Comparison of ENCODE assay signal across 9 cellular contexts in genomic region chr1:6447016-6447817, GRCh38. TPM values are rescaled to one million over a fixed set of nuclear protein-coding genes. Genes with fewer than 3 reads are reported as not detected.
DNase-seq lines count a peak whose midpoint lies in the region; ATAC-seq and TF ChIP-seq lines count a peak whose summit lies in the region.
"Had no signal": no experiment of that assay in that cellular context is flagged by ENCODE, and none has a peak within 500 bp of the region (broad histone marks: within the 10 kb centered on the region; RNA-seq: fewer than 3 reads in every experiment).

No MANE protein-coding gene starts in this region.

- peaks cover 39 to 51% of the 10 kb centered on the region in 2 donors for H3K27me3 Mint-ChIP-seq in CD8-positive, alpha-beta memory T cell
- H3K27me3 Mint-ChIP-seq in activated naive CD8-positive, alpha-beta T cell treated with anti-CD3 and anti-CD28 coated beads for 36 hours: peaks cover 64% of the 10 kb centered on the region

- H3K9ac ChIP-seq in HUES48 (ENCODE audit: low read depth, low read length): peak overlapping the region; percentile 44; the same call in 1 of the 2 replicates

- POLR2A ChIA-PET in CD8-positive, alpha-beta memory T cell (lab: Charles Lee): interaction anchor here (0.6 kb wide), 1 partner anchor 39 kb away, joined by 3 read pairs; no protein-coding TSS in a partner anchor

- no peak overlapping the region for H3K27ac ChIP-seq in CD8-positive, alpha-beta memory T cell (ENCODE audit: low read depth, low read length)
- no peak overlapping the region for H3K27ac ChIP-seq in HUES48 (ENCODE audit: low read depth, low read length)
- no peak overlapping the region for H3K27ac ChIP-seq in mesodermal cell (ENCODE audit: low read depth, low read length, severe bottlenecking)
- H3K27ac ChIP-seq in ovary: no peak overlapping the region

- no peak for TF ChIP-seq POLR2A in ovary (IDR thresholded peaks at IDR 0.05)

- peaks cover 13% of the 10 kb centered on the region for H3K4me1 ChIP-seq in CD8-positive, alpha-beta memory T cell (ENCODE audit: insufficient read depth, low read length)
- H3K4me1 ChIP-seq in HUES48 (ENCODE audit: control insufficient read depth, insufficient read depth, low read length): peaks cover 12% of the 10 kb centered on the region
- peaks cover 5% of the 10 kb centered on the region for H3K4me1 ChIP-seq in mesodermal cell (ENCODE audit: control insufficient read depth, insufficient read depth, low read length, poor library complexity, severe bottlenecking)
- H3K4me1 ChIP-seq in ovary (ENCODE audit: insufficient read depth): no peaks in the 10 kb centered on the region

- peaks cover 0 to 27% (median 14%) of the 10 kb centered on the region in 3 donors for H3K4me1 Mint-ChIP-seq in CD8-positive, alpha-beta memory T cell
- H3K4me1 Mint-ChIP-seq in activated naive CD8-positive, alpha-beta T cell treated with anti-CD3 and anti-CD28 coated beads for 36 hours: peaks cover 10% of the 10 kb centered on the region

- no peak for TF ChIP-seq EP300 in ovary (IDR thresholded peaks at IDR 0.05)

- no peak for ATAC-seq in HG02973 (IDR thresholded peaks at IDR 0.05; ENCODE audit: unreplicated experiment)

- peak overlapping the region in 2 of 8 donors; percentile 33 to 63 for H3K27ac Mint-ChIP-seq in CD8-positive, alpha-beta memory T cell
- H3K27ac Mint-ChIP-seq in activated naive CD8-positive, alpha-beta T cell treated with anti-CD3 and anti-CD28 coated beads for 36 hours: no peak overlapping the region

- peak overlapping the region; percentile 22 for H3K4me3 ChIP-seq in CD8-positive, alpha-beta memory T cell (ENCODE audit: low read length)
- peak overlapping the region; percentile 66 for H3K4me3 ChIP-seq in HUES48 (ENCODE audit: low read depth, low read length)
- H3K4me3 ChIP-seq in mesodermal cell (ENCODE audit: extremely low read depth, insufficient read depth, low read length, poor library complexity, severe bottlenecking): peak overlapping the region; percentile 21
- H3K4me3 ChIP-seq in ovary: no peak overlapping the region

- DNase-seq in CD8-positive, alpha-beta memory T cell: no peak
- no peak for DNase-seq in activated naive CD8-positive, alpha-beta T cell treated with anti-CD3 and anti-CD28 coated beads for 36 hours
- no peak for DNase-seq in ovary
- no peak for DNase-seq in AML-193 (lab: John Stamatoyannopoulos, UW)
- DNase-seq in NCI-H1694 (lab: John Stamatoyannopoulos, UW): no peak
- DNase-seq: SW 1271 had no signal

- 2% methylated on average over 49 to 51 of the region's 67 CpGs for WGBS in mesodermal cell (ENCODE audit: insufficient coverage in 2 of 2), 2 experiments
- 2 to 4% (median 2%) methylated on average over 38 to 67 of the region's 67 CpGs for WGBS in ovary, 3 donors

- peaks cover 0 to 4% (median 0%) of the 10 kb centered on the region in 3 donors for H3K36me3 Mint-ChIP-seq in CD8-positive, alpha-beta memory T cell
- H3K36me3 Mint-ChIP-seq in activated naive CD8-positive, alpha-beta T cell treated with anti-CD3 and anti-CD28 coated beads for 36 hours: no peaks in the 10 kb centered on the region

- intact Hi-C loops in ovary (cut with DNase I): no loop called here

- CTCF ChIA-PET in CD8-positive, alpha-beta memory T cell (lab: Charles Lee): interaction anchor here (1.1 to 3.0 kb wide), 8 partner anchors 7 to 33 kb away, joined by 3 to 21 read pairs (median 6); partner anchors contain the start of gene TNFRSF25

- no peaks in the 10 kb centered on the region for H3K36me3 ChIP-seq in CD8-positive, alpha-beta memory T cell (ENCODE audit: insufficient read depth, low read length)
- H3K36me3 ChIP-seq in HUES48 (ENCODE audit: control insufficient read depth, insufficient read depth, low read length) (no peaks in the 10 kb centered on the region), mesodermal cell (ENCODE audit: control insufficient read depth, insufficient read depth, low read length) (no peaks in the 10 kb centered on the region), ovary (no peaks in the 10 kb centered on the region)

- TF ChIP-seq CTCF in ovary (IDR thresholded peaks at IDR 0.05): no peak

- peak overlapping the region; percentile 50 to 87 (median 72) for H3K4me3 Mint-ChIP-seq in CD8-positive, alpha-beta memory T cell
- peak overlapping the region; percentile 25 for H3K4me3 Mint-ChIP-seq in activated naive CD8-positive, alpha-beta T cell treated with anti-CD3 and anti-CD28 coated beads for 36 hours

- no peaks in the 10 kb centered on the region for H3K9me3 Mint-ChIP-seq in CD8-positive, alpha-beta memory T cell
- H3K9me3 Mint-ChIP-seq in activated naive CD8-positive, alpha-beta T cell treated with anti-CD3 and anti-CD28 coated beads for 36 hours: no peaks in the 10 kb centered on the region

- peaks cover 29% of the 10 kb centered on the region for H3K27me3 ChIP-seq in CD8-positive, alpha-beta memory T cell (ENCODE audit: insufficient read depth, low read length, poor library complexity, severe bottlenecking)
- peaks cover 10% of the 10 kb centered on the region for H3K27me3 ChIP-seq in HUES48 (ENCODE audit: control insufficient read depth, insufficient read depth, low read length)
- H3K27me3 ChIP-seq in ovary: no peaks in the 10 kb centered on the region

- no peaks in the 10 kb centered on the region for H3K9me3 ChIP-seq in CD8-positive, alpha-beta memory T cell (ENCODE audit: low read length)
- H3K9me3 ChIP-seq in HUES48 (ENCODE audit: control insufficient read depth, insufficient read depth, low read length) (no peaks in the 10 kb centered on the region), mesodermal cell (ENCODE audit: control insufficient read depth, low read length) (no peaks in the 10 kb centered on the region), ovary (no peaks in the 10 kb centered on the region)

RNA-seq across cellular contexts. Expression of gene TNFRSF25, which starts 18.8 kb away (rescaled TPM):
- 100 to 1,000 TPM in 1 of 2 experiments, 10 to 100 TPM in 1; 90.8 to 100 TPM for total RNA-seq in CD8-positive, alpha-beta memory T cell
- polyA plus RNA-seq in CD8-positive, alpha-beta memory T cell: 30.0 TPM
- total RNA-seq in activated naive CD8-positive, alpha-beta T cell treated with anti-CD3 and anti-CD28 coated beads for 36 hours: 10 to 100 TPM; 64.7 to 67.8 TPM
- polyA plus RNA-seq in mesodermal cell (2013, experiment 1 of 2): 30.6 TPM
- polyA plus RNA-seq in mesodermal cell (2013, experiment 2 of 2): 24.6 TPM
- 10 to 100 TPM in 2 of 7 donors, 1 to 10 TPM in 5; 4.9 to 13.1 (median 7.7) TPM for total RNA-seq in ovary
- 1 to 10 TPM; 1.7 to 9.4 TPM for polyA plus RNA-seq in ovary

RNA-seq across cellular contexts. Expression of gene ESPN, which starts 22.6 kb away (rescaled TPM):
- total RNA-seq in CD8-positive, alpha-beta memory T cell: under 1 TPM; 0.28 to 0.60 TPM
- 0.48 TPM for polyA plus RNA-seq in CD8-positive, alpha-beta memory T cell
- total RNA-seq in activated naive CD8-positive, alpha-beta T cell treated with anti-CD3 and anti-CD28 coated beads for 36 hours: under 1 TPM; 0.39 to 0.44 TPM
- polyA plus RNA-seq in mesodermal cell (2013, experiment 1 of 2): 2.0 TPM
- 0.91 TPM for polyA plus RNA-seq in mesodermal cell (2013, experiment 2 of 2)
- total RNA-seq in ovary: 10 to 100 TPM in 1 of 7 donors, 1 to 10 TPM in 4, under 1 TPM in 2; 0.51 to 46.2 (median 1.9) TPM
- under 1 TPM in 1 of 2 donors, not detected in 1; 0.11 TPM for polyA plus RNA-seq in ovary

RNA-seq across cellular contexts. Expression of gene HES2, which starts 27.5 kb away (rescaled TPM):
- total RNA-seq in CD8-positive, alpha-beta memory T cell: under 1 TPM; 0.18 to 0.35 TPM
- not detected for polyA plus RNA-seq in CD8-positive, alpha-beta memory T cell
- not detected for total RNA-seq in activated naive CD8-positive, alpha-beta T cell treated with anti-CD3 and anti-CD28 coated beads for 36 hours
- polyA plus RNA-seq in mesodermal cell (2013, experiment 1 of 2): 0.18 TPM
- 0.20 TPM for polyA plus RNA-seq in mesodermal cell (2013, experiment 2 of 2)
- total RNA-seq in ovary: 1 to 10 TPM in 1 of 7 donors, under 1 TPM in 5, not detected in 1; 0.08 to 9.2 (median 0.43) TPM
- polyA plus RNA-seq in ovary: not detected

RNA-seq across cellular contexts. Expression of gene PLEKHG5, which starts 44.2 kb away (rescaled TPM):
- total RNA-seq in CD8-positive, alpha-beta memory T cell: 1 to 10 TPM; 2.2 to 2.6 TPM
- 1.0 TPM for polyA plus RNA-seq in CD8-positive, alpha-beta memory T cell
- total RNA-seq in activated naive CD8-positive, alpha-beta T cell treated with anti-CD3 and anti-CD28 coated beads for 36 hours: 1 to 10 TPM; 2.2 to 2.3 TPM
- 27.1 TPM for polyA plus RNA-seq in mesodermal cell (2013, experiment 1 of 2)
- 23.0 TPM for polyA plus RNA-seq in mesodermal cell (2013, experiment 2 of 2)
- 10 to 100 TPM in 3 of 7 donors, 1 to 10 TPM in 4; 6.2 to 13.1 (median 9.4) TPM for total RNA-seq in ovary
- polyA plus RNA-seq in ovary: 10 to 100 TPM in 1 of 2 donors, 1 to 10 TPM in 1; 2.0 to 10.2 TPM

RNA-seq across cellular contexts. Expression of gene ACOT7, which starts 53.6 kb away (rescaled TPM):
- total RNA-seq in CD8-positive, alpha-beta memory T cell: 100 to 1,000 TPM; 109 TPM
- 10.0 TPM for polyA plus RNA-seq in CD8-positive, alpha-beta memory T cell
- 10 to 100 TPM; 80.8 to 86.2 TPM for total RNA-seq in activated naive CD8-positive, alpha-beta T cell treated with anti-CD3 and anti-CD28 coated beads for 36 hours
- 89.4 TPM for polyA plus RNA-seq in mesodermal cell (2013, experiment 1 of 2)
- 76.2 TPM for polyA plus RNA-seq in mesodermal cell (2013, experiment 2 of 2)
- 10 to 100 TPM in 4 of 7 donors, 1 to 10 TPM in 3; 8.2 to 16.3 (median 11.3) TPM for total RNA-seq in ovary
- polyA plus RNA-seq in ovary: 10 to 100 TPM in 1 of 2 donors, 1 to 10 TPM in 1; 6.4 to 20.7 TPM

Comparison
In these comparisons a context has a peak if more than half of its experiments do, and no peak if none do; other contexts are left out.
1. RNA of gene TNFRSF25, which starts 18.8 kb away (total RNA-seq): 90.8 to 100 TPM in CD8-positive, alpha-beta memory T cell and 64.7 to 67.8 TPM in activated naive CD8-positive, alpha-beta T cell treated with anti-CD3 and anti-CD28 coated beads for 36 hours; 4.9 to 13.1 TPM in ovary; every median in the first group is over 4 times any median in the second.